In the genomic region with DNA sequence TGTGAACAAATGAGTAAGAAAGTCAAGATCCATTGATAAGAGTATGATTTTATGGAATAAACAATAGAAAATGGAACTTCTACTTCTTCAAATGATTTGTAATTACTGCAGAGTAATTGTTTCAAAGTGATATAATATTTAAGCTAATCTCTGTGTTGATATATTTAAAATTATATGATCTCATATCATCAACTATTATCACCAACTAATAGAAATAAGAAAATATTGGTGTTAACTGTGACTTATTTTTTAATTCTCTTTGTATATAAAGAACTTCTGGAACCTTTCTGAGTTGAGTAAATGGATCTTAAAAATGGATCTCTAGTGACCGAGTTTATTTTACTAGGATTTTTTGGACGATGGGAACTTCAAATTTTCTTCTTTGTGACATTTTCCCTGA, we compare ENCODE assay signal across 8 cellular contexts. TPM values are rescaled to one million over a fixed set of nuclear protein-coding genes. Genes with fewer than 3 reads are reported as not detected.
"Had no signal": no experiment of that assay in that cellular context is flagged by ENCODE, and none has a peak within 500 bp of the region (broad histone marks: within the 10 kb centered on the region; RNA-seq: fewer than 3 reads in every experiment).

A gene with protein sequence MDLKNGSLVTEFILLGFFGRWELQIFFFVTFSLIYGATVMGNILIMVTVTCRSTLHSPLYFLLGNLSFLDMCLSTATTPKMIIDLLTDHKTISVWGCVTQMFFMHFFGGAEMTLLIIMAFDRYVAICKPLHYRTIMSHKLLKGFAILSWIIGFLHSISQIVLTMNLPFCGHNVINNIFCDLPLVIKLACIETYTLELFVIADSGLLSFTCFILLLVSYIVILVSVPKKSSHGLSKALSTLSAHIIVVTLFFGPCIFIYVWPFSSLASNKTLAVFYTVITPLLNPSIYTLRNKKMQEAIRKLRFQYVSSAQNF (plus strand): TSS at position 301 of the 400 bp plus-strand sequence. CDS start 0 bp downstream, at position 301.

- FAIRE-seq: GM12878, GM12891, GM12892, GM18507, GM19239 had no signal

- DNase-seq: GDM1, GF-D8 had no signal

- H3K4me3 ChIP-seq: GM12878 had no signal

RNA-seq across cellular contexts. Expression of the gene that starts here (rescaled TPM):
- total RNA-seq: G401, GM12878 had no signal
- polyA plus RNA-seq: GM12878 had no signal
